ENCODE assay signal across 12 cellular contexts in the genomic region with DNA sequence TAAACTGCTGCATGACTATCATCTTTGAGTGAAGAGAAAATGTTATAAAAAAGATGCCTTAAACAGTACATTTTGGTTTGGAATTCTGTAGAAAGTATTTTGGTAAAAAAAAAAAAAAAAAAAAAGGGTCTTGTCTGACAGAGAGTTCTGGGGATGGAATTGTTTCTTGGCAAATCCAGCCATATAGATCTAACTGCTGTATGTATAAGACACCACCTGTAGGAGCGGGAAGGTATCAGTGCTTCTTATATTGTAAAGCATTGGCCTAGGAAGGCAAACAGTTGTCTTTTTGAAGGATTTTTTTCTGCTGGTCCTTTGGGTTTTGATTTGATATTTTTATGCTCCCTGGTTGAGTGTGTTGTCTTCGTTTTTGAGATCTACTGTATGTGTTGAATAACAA. TPM values are rescaled to one million over a fixed set of nuclear protein-coding genes. Genes with fewer than 3 reads are reported as not detected.
DNase-seq lines count a peak whose midpoint lies in the region; ATAC-seq and TF ChIP-seq lines count a peak whose summit lies in the region.
"Had no signal": no experiment of that assay in that cellular context is flagged by ENCODE, and none has a peak within 500 bp of the region (broad histone marks: within the 10 kb centered on the region; RNA-seq: fewer than 3 reads in every experiment).

No MANE protein-coding gene starts in this region.

- no peak for ATAC-seq in activated CD8-positive, alpha-beta T cell treated with anti-CD3 and anti-CD28 coated beads for 36 hours
- no peak for ATAC-seq in activated CD8-positive, alpha-beta T cell treated with anti-CD3 and anti-CD28 coated beads, Interleukin-2, amount 10 ng/mL, durations not matched to agents 7 days and 5 days
- ATAC-seq in activated T-helper 17 cell treated with anti-CD3 and anti-CD28 coated beads, Interleukin-2, amount 50 U/mL, for 72 hours (replicated peaks), result no peak
- ATAC-seq in natural killer cell treated with Interleukin-12 subunit alpha and Interleukin-12 subunit beta and Interleukin-15 and Interleukin-18, amount 100 ng/mL, for 72 hours, result no peak
- ATAC-seq: upper lobe of right lung had no signal

- H3K27me3 Mint-ChIP-seq in activated CD8-positive, alpha-beta T cell treated with anti-CD3 and anti-CD28 coated beads for 36 hours, result peaks cover 9% of the 10 kb centered on the region
- H3K27me3 Mint-ChIP-seq in activated CD8-positive, alpha-beta T cell treated with anti-CD3 and anti-CD28 coated beads, Interleukin-2, amount 10 ng/mL, durations not matched to agents 7 days and 5 days (ENCODE audit: low read depth), result peaks cover 9% of the 10 kb centered on the region
- H3K27me3 Mint-ChIP-seq in activated T-helper 17 cell treated with anti-CD3 and anti-CD28 coated beads, Interleukin-2, amount 50 U/mL, for 72 hours, result no peaks in the 10 kb centered on the region
- peaks cover 0 to 3% of the 10 kb centered on the region in 2 donors for H3K27me3 Mint-ChIP-seq in natural killer cell treated with Interleukin-12 subunit alpha and Interleukin-12 subunit beta and Interleukin-15 and Interleukin-18, amount 100 ng/mL, for 72 hours

- CTCF ChIA-PET in activated CD8-positive, alpha-beta T cell treated with anti-CD3 and anti-CD28 coated beads for 36 hours (lab: Charles Lee), result interaction anchor here (1.4 to 7.8 kb wide), 2 partner anchors 27 to 44 kb away, joined by 4 to 91 read pairs; no protein-coding TSS in a partner anchor
- CTCF ChIA-PET in activated CD8-positive, alpha-beta T cell treated with anti-CD3 and anti-CD28 coated beads, Interleukin-2, amount 10 ng/mL, durations not matched to agents 7 days and 5 days (lab: Charles Lee), result interaction anchor here (0.7 to 3.8 kb wide), 4 partner anchors 9 to 148 kb away, joined by 3 to 36 read pairs (median 6); no protein-coding TSS in a partner anchor

- no peak for DNase-seq in activated CD8-positive, alpha-beta T cell treated with anti-CD3 and anti-CD28 coated beads for 36 hours
- DNase-seq in activated CD8-positive, alpha-beta T cell treated with anti-CD3 and anti-CD28 coated beads, Interleukin-2, amount 10 ng/mL, durations not matched to agents 7 days and 5 days, result no peak
- peak; percentile 36 for DNase-seq in HT-29 (ENCODE audit: low spot score)
- no peak for DNase-seq in natural killer cell treated with Interleukin-12 subunit alpha and Interleukin-12 subunit beta and Interleukin-15 and Interleukin-18, amount 100 ng/mL, for 72 hours (ENCODE audit: low spot score)
- no peak for DNase-seq in activated gamma-delta T cell (lab: John Stamatoyannopoulos, UW)
- DNase-seq in NCI-H1092 treated with DMSO at 0.1 percent for 48 hours (lab: John Stamatoyannopoulos, UW), result no peak
- DNase-seq in DMS79 (lab: John Stamatoyannopoulos, UW), result no peak
- DNase-seq: activated CD8-positive, alpha-beta memory T cell treated with anti-CD3 and anti-CD28 coated beads, Interleukin-2, amount 50 U/mL, for 4 hours; esophagus squamous epithelium; NCI-H146; upper lobe of right lung had no signal

- H3K4me3 Mint-ChIP-seq in activated CD8-positive, alpha-beta T cell treated with anti-CD3 and anti-CD28 coated beads for 36 hours, result peak overlapping the region; percentile 14
- H3K4me3 Mint-ChIP-seq in activated CD8-positive, alpha-beta T cell treated with anti-CD3 and anti-CD28 coated beads, Interleukin-2, amount 10 ng/mL, durations not matched to agents 7 days and 5 days, result no peak overlapping the region
- peak overlapping the region; percentile 97 for H3K4me3 Mint-ChIP-seq in activated T-helper 17 cell treated with anti-CD3 and anti-CD28 coated beads, Interleukin-2, amount 50 U/mL, for 72 hours
- peak overlapping the region; percentile 12 for H3K4me3 Mint-ChIP-seq in natural killer cell treated with Interleukin-12 subunit alpha and Interleukin-12 subunit beta and Interleukin-15 and Interleukin-18, amount 100 ng/mL, for 72 hours

- peaks cover 8% of the 10 kb centered on the region for H3K36me3 Mint-ChIP-seq in activated CD8-positive, alpha-beta T cell treated with anti-CD3 and anti-CD28 coated beads for 36 hours (ENCODE audit: low read depth)
- H3K36me3 Mint-ChIP-seq in activated CD8-positive, alpha-beta T cell treated with anti-CD3 and anti-CD28 coated beads, Interleukin-2, amount 10 ng/mL, durations not matched to agents 7 days and 5 days (ENCODE audit: low read depth), result peaks cover 17% of the 10 kb centered on the region
- H3K36me3 Mint-ChIP-seq in activated T-helper 17 cell treated with anti-CD3 and anti-CD28 coated beads, Interleukin-2, amount 50 U/mL, for 72 hours (ENCODE audit: low read depth), result peaks cover 16% of the 10 kb centered on the region
- no peaks in the 10 kb centered on the region for H3K36me3 Mint-ChIP-seq in natural killer cell treated with Interleukin-12 subunit alpha and Interleukin-12 subunit beta and Interleukin-15 and Interleukin-18, amount 100 ng/mL, for 72 hours

- no peaks in the 10 kb centered on the region for H3K9me3 Mint-ChIP-seq in activated CD8-positive, alpha-beta T cell treated with anti-CD3 and anti-CD28 coated beads for 36 hours
- H3K9me3 Mint-ChIP-seq in activated CD8-positive, alpha-beta T cell treated with anti-CD3 and anti-CD28 coated beads, Interleukin-2, amount 10 ng/mL, durations not matched to agents 7 days and 5 days (ENCODE audit: insufficient read depth), result no peaks in the 10 kb centered on the region
- H3K9me3 Mint-ChIP-seq in activated T-helper 17 cell treated with anti-CD3 and anti-CD28 coated beads, Interleukin-2, amount 50 U/mL, for 72 hours, result no peaks in the 10 kb centered on the region
- H3K9me3 Mint-ChIP-seq in natural killer cell treated with Interleukin-12 subunit alpha and Interleukin-12 subunit beta and Interleukin-15 and Interleukin-18, amount 100 ng/mL, for 72 hours, result no peaks in the 10 kb centered on the region

- POLR2A ChIA-PET in activated CD8-positive, alpha-beta T cell treated with anti-CD3 and anti-CD28 coated beads for 36 hours (lab: Charles Lee), result no interaction called here
- POLR2A ChIA-PET in activated CD8-positive, alpha-beta T cell treated with anti-CD3 and anti-CD28 coated beads, Interleukin-2, amount 10 ng/mL, durations not matched to agents 7 days and 5 days (lab: Charles Lee), result interaction anchor here (0.8 to 1.0 kb wide), 2 partner anchors 9 kb away, joined by 3 to 5 read pairs; no protein-coding TSS in a partner anchor

- H3K27ac Mint-ChIP-seq in activated CD8-positive, alpha-beta T cell treated with anti-CD3 and anti-CD28 coated beads for 36 hours, result no peak overlapping the region
- H3K27ac Mint-ChIP-seq in activated CD8-positive, alpha-beta T cell treated with anti-CD3 and anti-CD28 coated beads, Interleukin-2, amount 10 ng/mL, durations not matched to agents 7 days and 5 days, result no peak overlapping the region
- no peak overlapping the region for H3K27ac Mint-ChIP-seq in activated T-helper 17 cell treated with anti-CD3 and anti-CD28 coated beads, Interleukin-2, amount 50 U/mL, for 72 hours
- no peak overlapping the region for H3K27ac Mint-ChIP-seq in natural killer cell treated with Interleukin-12 subunit alpha and Interleukin-12 subunit beta and Interleukin-15 and Interleukin-18, amount 100 ng/mL, for 72 hours

- H3K4me1 Mint-ChIP-seq in activated CD8-positive, alpha-beta T cell treated with anti-CD3 and anti-CD28 coated beads for 36 hours (ENCODE audit: low read depth), result peaks cover 51% of the 10 kb centered on the region
- peaks cover 57% of the 10 kb centered on the region for H3K4me1 Mint-ChIP-seq in activated CD8-positive, alpha-beta T cell treated with anti-CD3 and anti-CD28 coated beads, Interleukin-2, amount 10 ng/mL, durations not matched to agents 7 days and 5 days (ENCODE audit: low read depth)
- peaks cover 21% of the 10 kb centered on the region for H3K4me1 Mint-ChIP-seq in activated T-helper 17 cell treated with anti-CD3 and anti-CD28 coated beads, Interleukin-2, amount 50 U/mL, for 72 hours
- peaks cover 19 to 42% of the 10 kb centered on the region in 2 donors for H3K4me1 Mint-ChIP-seq in natural killer cell treated with Interleukin-12 subunit alpha and Interleukin-12 subunit beta and Interleukin-15 and Interleukin-18, amount 100 ng/mL, for 72 hours (ENCODE audit: low read depth in 2 of 2)

- intact Hi-C loops in activated CD8-positive, alpha-beta T cell treated with anti-CD3 and anti-CD28 coated beads for 36 hours (cut with micrococcal nuclease), result no loop called here

- TF ChIP-seq CTCF in activated CD8-positive, alpha-beta T cell treated with anti-CD3 and anti-CD28 coated beads for 36 hours (IDR thresholded peaks at IDR 0.05), result no peak

RNA-seq across cellular contexts. Expression of a gene that starts 2.8 kb away (rescaled TPM):
- 1 to 10 TPM; 8.2 to 9.2 TPM for total RNA-seq in activated CD8-positive, alpha-beta T cell treated with anti-CD3 and anti-CD28 coated beads for 36 hours
- total RNA-seq in activated CD8-positive, alpha-beta T cell treated with anti-CD3 and anti-CD28 coated beads, Interleukin-2, amount 10 ng/mL, durations not matched to agents 7 days and 5 days, result 10 to 100 TPM; 12.5 to 13.4 TPM
- total RNA-seq in HT-29 (2014; rRNA removed; shearing (Covaris generic)), result 9.9 and 11.3 TPM in 2 replicates
- total RNA-seq in activated T-helper 17 cell treated with anti-CD3 and anti-CD28 coated beads, Interleukin-2, amount 50 U/mL, for 72 hours, result 10 to 100 TPM; 11.1 to 14.3 TPM
- total RNA-seq in natural killer cell treated with Interleukin-12 subunit alpha and Interleukin-12 subunit beta and Interleukin-15 and Interleukin-18, amount 100 ng/mL, for 72 hours, result 10 to 100 TPM; 11.1 to 14.0 TPM

RNA-seq across cellular contexts. Expression of a gene that starts 9.0 kb away (rescaled TPM):
- total RNA-seq in activated CD8-positive, alpha-beta T cell treated with anti-CD3 and anti-CD28 coated beads for 36 hours, result 1 to 10 TPM; 1.3 to 1.5 TPM
- total RNA-seq in activated CD8-positive, alpha-beta T cell treated with anti-CD3 and anti-CD28 coated beads, Interleukin-2, amount 10 ng/mL, durations not matched to agents 7 days and 5 days, result 1 to 10 TPM; 2.4 to 2.7 TPM
- 1.1 and 1.7 TPM in 2 replicates for total RNA-seq in HT-29 (2014; rRNA removed; shearing (Covaris generic))
- 1 to 10 TPM; 2.4 to 6.7 TPM for total RNA-seq in activated T-helper 17 cell treated with anti-CD3 and anti-CD28 coated beads, Interleukin-2, amount 50 U/mL, for 72 hours
- 1 to 10 TPM; 2.6 to 3.1 TPM for total RNA-seq in natural killer cell treated with Interleukin-12 subunit alpha and Interleukin-12 subunit beta and Interleukin-15 and Interleukin-18, amount 100 ng/mL, for 72 hours

RNA-seq across cellular contexts. Expression of a gene that starts 58.3 kb away (rescaled TPM):
- total RNA-seq in activated CD8-positive, alpha-beta T cell treated with anti-CD3 and anti-CD28 coated beads for 36 hours, result 10 to 100 TPM; 15.8 to 18.5 TPM
- total RNA-seq in activated CD8-positive, alpha-beta T cell treated with anti-CD3 and anti-CD28 coated beads, Interleukin-2, amount 10 ng/mL, durations not matched to agents 7 days and 5 days, result 10 to 100 TPM; 10.5 to 12.2 TPM
- 177 and 178 TPM in 2 replicates for total RNA-seq in HT-29 (2014; rRNA removed; shearing (Covaris generic))
- total RNA-seq in activated T-helper 17 cell treated with anti-CD3 and anti-CD28 coated beads, Interleukin-2, amount 50 U/mL, for 72 hours, result 10 to 100 TPM; 11.3 to 11.9 TPM
- 10 to 100 TPM; 11.7 to 14.8 TPM for total RNA-seq in natural killer cell treated with Interleukin-12 subunit alpha and Interleukin-12 subunit beta and Interleukin-15 and Interleukin-18, amount 100 ng/mL, for 72 hours
